In the genomic region with DNA sequence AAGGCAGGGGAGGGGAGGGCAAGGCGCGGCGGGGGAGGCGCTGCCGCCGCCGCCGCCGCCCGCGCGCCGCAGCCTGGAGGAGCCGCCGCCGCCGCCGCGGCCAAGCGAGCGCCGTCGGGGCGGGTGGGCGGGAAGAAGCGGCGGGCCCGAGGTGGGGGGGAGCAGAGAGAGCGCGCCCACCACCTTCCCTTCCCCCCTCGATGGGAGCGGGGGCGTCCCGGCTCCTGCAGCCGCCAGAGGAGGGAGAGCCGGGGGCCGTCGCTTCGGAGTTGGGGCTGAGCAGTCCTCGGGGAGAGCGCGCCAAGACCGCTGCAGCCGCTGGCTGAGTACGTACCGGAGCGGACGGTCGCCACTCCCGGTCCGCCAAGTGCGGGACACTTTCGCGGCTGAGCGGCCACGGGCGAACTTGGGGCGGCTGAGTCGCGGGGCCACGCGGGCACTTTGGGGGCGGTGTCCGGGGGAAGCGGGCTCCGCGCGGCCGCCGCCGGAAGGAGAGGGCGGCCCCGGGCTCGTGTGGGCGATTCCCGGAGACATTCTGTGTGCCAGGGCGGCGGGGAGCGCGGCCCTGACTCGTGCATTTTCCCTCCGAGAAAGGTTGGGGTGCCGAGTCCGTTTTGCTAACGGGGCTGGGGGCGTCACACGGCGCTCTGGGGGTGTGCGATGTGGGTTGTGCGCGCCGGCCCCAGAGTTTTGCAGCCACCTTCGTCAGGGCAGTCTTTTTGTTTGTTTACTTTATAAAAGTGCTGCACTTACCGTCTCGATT, we compare ENCODE assay signal across 8 cellular contexts. TPM values are rescaled to one million over a fixed set of nuclear protein-coding genes. Genes with fewer than 3 reads are reported as not detected.
DNase-seq lines count a peak whose midpoint lies in the region; ATAC-seq, FAIRE-seq and TF ChIP-seq lines count a peak whose summit lies in the region.

A gene with protein sequence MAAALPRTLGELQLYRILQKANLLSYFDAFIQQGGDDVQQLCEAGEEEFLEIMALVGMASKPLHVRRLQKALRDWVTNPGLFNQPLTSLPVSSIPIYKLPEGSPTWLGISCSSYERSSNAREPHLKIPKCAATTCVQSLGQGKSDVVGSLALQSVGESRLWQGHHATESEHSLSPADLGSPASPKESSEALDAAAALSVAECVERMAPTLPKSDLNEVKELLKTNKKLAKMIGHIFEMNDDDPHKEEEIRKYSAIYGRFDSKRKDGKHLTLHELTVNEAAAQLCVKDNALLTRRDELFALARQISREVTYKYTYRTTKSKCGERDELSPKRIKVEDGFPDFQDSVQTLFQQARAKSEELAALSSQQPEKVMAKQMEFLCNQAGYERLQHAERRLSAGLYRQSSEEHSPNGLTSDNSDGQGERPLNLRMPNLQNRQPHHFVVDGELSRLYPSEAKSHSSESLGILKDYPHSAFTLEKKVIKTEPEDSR (plus strand): TSS at position 49 of the 763 bp plus-strand sequence. CDS start 10,094 bp downstream, outside the sequence.

- no peaks in the 10 kb centered on the region for H4K20me1 ChIP-seq in GM12878 (ENCODE audit: control insufficient read depth, insufficient read depth)

- H3K36me3 ChIP-seq in GM12878 (ENCODE audit: control insufficient read depth in 2 of 2, insufficient read depth in 2 of 2, low read length in 1 of 2), result no peaks in the 10 kb centered on the region
- H3K36me3 ChIP-seq in iPS-20b (ENCODE audit: insufficient read depth, low read depth, low read length), result no peaks in the 10 kb centered on the region
- H3K36me3 ChIP-seq in spleen, result no peaks in the 10 kb centered on the region

- H3K79me2 ChIP-seq in GM12878 (ENCODE audit: control insufficient read depth, insufficient read depth, low read length), result peaks cover 51% of the 10 kb centered on the region

- TF ChIP-seq RAD21 in GM12878 (IDR thresholded peaks at IDR 0.05; ENCODE audit: insufficient read depth, low read depth, low read length), result no peak

- H3K27ac ChIP-seq in GM12878 (ENCODE audit: control insufficient read depth, insufficient read depth) (peak within 1 kb of the TSS; percentile 59), iPS-20b (ENCODE audit: low read length) (no peak within 1 kb of the TSS), spleen (peak within 1 kb of the TSS; percentile 84 to 98 (median 94))

- TF ChIP-seq EP300 in GM12878 (IDR thresholded peaks at IDR 0.05; ENCODE audit: borderline replicate concordance in 1 of 2, control insufficient read depth in 1 of 2, low read depth in 2 of 2, low read length in 2 of 2), result no peak

- H3K27me3 ChIP-seq in GM12878 (replicated peaks in 1 of 2; ENCODE audit: control insufficient read depth in 2 of 2, insufficient read depth in 2 of 2, low read length in 1 of 2) (no peaks in the 10 kb centered on the region), iPS-20b (ENCODE audit: insufficient read depth, low read length) (peaks cover 33% of the 10 kb centered on the region), spleen (replicated peaks in 1 of 7) (no peaks in the 10 kb centered on the region)

- RAD21 ChIA-PET in GM12878 (lab: Charles Lee; ENCODE audit: unreplicated experiment), result interaction anchor here (1.0 to 8.0 kb wide), 6 partner anchors 13 to 117 kb away, joined by 3 to 233 read pairs (median 14); a partner anchor contains a TSS

- H3K4me3 ChIP-seq in GM12878, result peak within 1 kb of the TSS; percentile 85
- H3K4me3 ChIP-seq in iPS-20b (ENCODE audit: low read length), result peak within 1 kb of the TSS; percentile 90
- H3K4me3 ChIP-seq in spleen, result peak within 1 kb of the TSS; percentile 80 to 96 (median 91)

- SMC1A ChIA-PET in GM12878 (lab: Charles Lee; ENCODE audit: uncharacterized antibody, unreplicated experiment), result interaction anchor here (0.7 to 8.2 kb wide), 15 partner anchors 15 to 267 kb away, joined by 3 to 253 read pairs (median 7); a partner anchor contains a TSS

- intact Hi-C loops in GM12878 (cut with micrococcal nuclease; ENCODE audit: unreplicated experiment) (loop anchor here (2.0 kb wide), 1 partner anchor 114 kb away; a partner anchor contains a TSS), spleen (cut with DNase I; ENCODE audit: low total_unique reads) (loop anchor here (10.0 kb wide), 1 partner anchor 114 kb away; a partner anchor contains a TSS)

- ATAC-seq in GM21381 (IDR thresholded peaks at IDR 0.05; ENCODE audit: unreplicated experiment) (peak; percentile 44), GM12878 (peak; percentile 62)

- TF ChIP-seq POLR2A in GM12878 (IDR thresholded peaks at IDR 0.05; ENCODE audit: low read depth, low read length) (peak; percentile 80), spleen (IDR thresholded peaks at IDR 0.05) (no peak)

- peak within 1 kb of the TSS; percentile 82 for H2AFZ ChIP-seq in GM12878 (ENCODE audit: control insufficient read depth, low read depth, low read length)

- DNase-seq in D341Med (ENCODE audit: low spot score) (peak; percentile 72), HuH-7 (ENCODE audit: low spot score) (peak; percentile 55), T-helper 9 cell (peak; percentile 54), GM12878 (ENCODE audit: low read depth, low spot score) (no peak), spleen (peak; percentile 95), OCI-M2 (lab: John Stamatoyannopoulos, UW; ENCODE audit: unreplicated experiment) (no peak)

- H3K4me1 ChIP-seq in GM12878 (ENCODE audit: control insufficient read depth, insufficient read depth, low read length), result no peaks in the 10 kb centered on the region
- peaks cover 6% of the 10 kb centered on the region; the same call in 1 of the 2 replicates for H3K4me1 ChIP-seq in iPS-20b (ENCODE audit: insufficient read depth, low read length)
- peaks cover 11 to 66% (median 39%) of the 10 kb centered on the region in 6 donors for H3K4me1 ChIP-seq in spleen

- in situ Hi-C loops in GM12878 (cut with MboI), result no loop called here

- H3K9me3 ChIP-seq in GM12878 (replicated peaks; ENCODE audit: control insufficient read depth, insufficient read depth, low read length) (no peaks in the 10 kb centered on the region), iPS-20b (ENCODE audit: insufficient read depth, low read depth, low read length) (no peaks in the 10 kb centered on the region), spleen (no peaks in the 10 kb centered on the region)

- TF ChIP-seq CTCF in GM12878 (IDR thresholded peaks at IDR 0.05 in 2 of 3, conservative IDR thresholded peaks at IDR 0.05 in 1 of 3; ENCODE audit: control insufficient read depth in 2 of 3, extremely low read depth in 1 of 3, insufficient read depth in 1 of 3, low read depth in 3 of 3, low read length in 3 of 3) (no peak), spleen (IDR thresholded peaks at IDR 0.05 in 8 of 11, conservative IDR thresholded peaks at IDR 0.05 in 3 of 11) (no peak)

- POLR2A ChIA-PET in GM12878 (lab: Charles Lee), result interaction anchor here (0.7 to 8.1 kb wide), 6 partner anchors 13 to 68 kb away, joined by 5 to 111 read pairs (median 7); no protein-coding TSS in a partner anchor

- CTCF ChIA-PET in GM12878 (lab: Yijun Ruan, JAX), result interaction anchor here (1.3 to 8.5 kb wide), 5 partner anchors 13 to 131 kb away, joined by 3 to 143 read pairs (median 11); no protein-coding TSS in a partner anchor

- BruUV-seq in GM12878 (replicated peaks; lab: Mats Ljungman, UMichigan), result no TSS peak

- WGBS in GM12878 (ENCODE audit: insufficient coverage, insufficient replicate concordance, low lambda C conversion rate, missing lambda C conversion rate), result under 1% methylated on average over 51 of the region's 95 CpGs
- WGBS in spleen, 5 donors, result 0 to 1% (median 1%) methylated on average over 21 to 93 of the region's 95 CpGs

- H3K4me2 ChIP-seq in GM12878 (ENCODE audit: control insufficient read depth, insufficient read depth), result peak within 1 kb of the TSS; percentile 85

- no peak for FAIRE-seq in GM12878 (lab: Jason Lieb, UNC)

- H3K9ac ChIP-seq in GM12878 (ENCODE audit: control insufficient read depth, insufficient read depth, low read length) (peak within 1 kb of the TSS; percentile 77), iPS-20b (ENCODE audit: low read depth, low read length) (peak within 1 kb of the TSS; percentile 65; the same call in 1 of the 2 replicates)

TF ChIP-seq in GM12878, 131 proteins besides CTCF, POLR2A, EP300 and RAD21 (continues in another document):
- TF ChIP-seq BACH1 (IDR thresholded peaks at IDR 0.05; ENCODE audit: borderline replicate concordance), result peak; percentile 76; the same call in 1 of the 2 replicates
- no peak for TF ChIP-seq NBN (IDR thresholded peaks at IDR 0.05)
- no peak for TF ChIP-seq SPI1 (IDR thresholded peaks at IDR 0.05; ENCODE audit: borderline replicate concordance, insufficient read depth, low read depth, low read length)
- no peak for TF ChIP-seq SMAD1 (IDR thresholded peaks at IDR 0.05; ENCODE audit: low read depth, partially characterized antibody)
- TF ChIP-seq YY1 (IDR thresholded peaks at IDR 0.05; ENCODE audit: low read depth, low read length), result 0 out of 2 replicates have a peak, but pooled peaks have one; percentile 48
- 0 out of 2 replicates have a peak, but pooled peaks have one; percentile 19 for TF ChIP-seq EED (IDR thresholded peaks at IDR 0.05; ENCODE audit: low read depth)
- no peak for TF ChIP-seq BRCA1 (IDR thresholded peaks at IDR 0.05; ENCODE audit: low read depth, low read length)
- no peak for TF ChIP-seq FOS (IDR thresholded peaks at IDR 0.05; ENCODE audit: borderline replicate concordance, extremely low read depth, insufficient read length)

RNA-seq across cellular contexts. Expression of the gene that starts here (rescaled TPM):
- total RNA-seq in GM12878 (2013; cell fraction: nucleolus; rRNA removed), result 61.0 and 61.9 TPM in 2 replicates
- 24.5 and 28.9 TPM in 2 replicates for total RNA-seq in GM12878 (2014; rRNA removed)
- total RNA-seq in GM12878 (2014; rRNA removed; fragmentation: Illumina TruSeq; extraction: Trizol), result 32.6 and 34.7 TPM in 2 replicates
- total RNA-seq in GM12878 (2021), result 30.5 and 33.2 TPM in 2 replicates
- 14.6 TPM for polyA plus RNA-seq in GM12878 (2011; ENCODE audit: low read depth)
- 39.6 and 61.5 TPM in 2 replicates for polyA plus RNA-seq in GM12878 (2011; rRNA removed)
- 16.9 TPM in 2 replicates for polyA plus RNA-seq in GM12878 (2011; cell fraction: cytosol; rRNA removed)
- 67.0 and 70.5 TPM in 2 replicates for polyA plus RNA-seq in GM12878 (2011; cell fraction: nucleus; rRNA removed)
- 18.3 and 20.1 TPM in 2 replicates for polyA plus RNA-seq in GM12878 (2012)
- polyA plus RNA-seq in GM12878 (2014; fragmentation: Illumina TruSeq; extraction: Trizol), result 28.1 and 37.0 TPM in 2 replicates
- polyA plus RNA-seq in GM12878 (2014; fragmentation: Nextera tagmentation; extraction: Ambion mirVana), result 1 to 10 TPM; 4.5 to 4.9 TPM
- 18.5 and 21.5 TPM in 2 replicates for polyA plus RNA-seq in GM12878 (2014; rRNA removed)
- 10 to 100 TPM; 10.3 to 11.1 TPM for polyA plus RNA-seq in GM12878 (2016; fragmentation: Nextera tagmentation; extraction: Ambion mirVana)
- 41.6 and 46.1 TPM in 2 replicates for polyA minus RNA-seq in GM12878 (2011; rRNA and poly(A)+ RNA removed)
- polyA minus RNA-seq in GM12878 (2011; cell fraction: cytosol; rRNA and poly(A)+ RNA removed), result 20.8 and 27.7 TPM in 2 replicates
- 23.0 and 28.8 TPM in 2 replicates for polyA minus RNA-seq in GM12878 (2011; cell fraction: nucleus; rRNA and poly(A)+ RNA removed)
- 10 to 100 TPM; 26.1 to 44.7 (median 31.2) TPM for total RNA-seq in spleen
- 10 to 100 TPM in 1 of 3 donors, 1 to 10 TPM in 2; 8.8 to 14.6 (median 9.2) TPM for polyA plus RNA-seq in spleen

Comparison
In these comparisons a context has a peak if more than half of its experiments do, and no peak if none do; other contexts are left out.
1. DNase-seq: peak in D341Med (single experiment), HuH-7 (single experiment), T-helper 9 cell (single experiment) and spleen (single experiment); none in GM12878 (single experiment) and OCI-M2 (single experiment).
2. Peak in every context shown above with its lines, with median percentiles within 50 percentile points of each other: H3K4me3 ChIP-seq.